ENCODE assay signal across 11 cellular contexts in the genomic region with DNA sequence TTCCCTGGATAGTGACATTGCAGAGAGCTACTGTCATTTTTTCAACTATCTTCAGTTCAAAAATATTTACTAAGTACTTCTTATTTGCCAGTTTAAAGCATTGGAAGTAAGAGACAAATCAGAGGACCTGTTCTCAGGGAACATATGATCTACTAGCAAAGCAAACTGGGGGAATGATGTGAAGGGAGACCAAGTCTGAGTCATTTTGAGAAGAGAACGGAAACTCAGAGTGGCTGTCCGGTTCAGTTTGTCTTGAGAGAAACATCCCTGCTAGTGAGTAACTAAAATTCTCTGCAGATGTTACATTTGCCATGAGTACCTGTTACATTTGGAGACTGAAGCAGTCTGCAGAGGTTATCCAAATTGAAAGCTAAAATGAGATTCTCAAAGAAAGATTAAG.
DNase-seq lines count a peak whose midpoint lies in the region; ATAC-seq and TF ChIP-seq lines count a peak whose summit lies in the region.
"Had no signal": no experiment of that assay in that cellular context is flagged by ENCODE, and none has a peak within 500 bp of the region (broad histone marks: within the 10 kb centered on the region; RNA-seq: fewer than 3 reads in every experiment).

No MANE protein-coding gene starts in this region.

- H3K27ac Mint-ChIP-seq in activated naive CD8-positive, alpha-beta T cell treated with anti-CD3 and anti-CD28 coated beads for 36 hours: peak overlapping the region; percentile 76

- H3K4me3 Mint-ChIP-seq in activated naive CD8-positive, alpha-beta T cell treated with anti-CD3 and anti-CD28 coated beads for 36 hours: peak overlapping the region; percentile 36

- DNase-seq in activated naive CD8-positive, alpha-beta T cell treated with anti-CD3 and anti-CD28 coated beads for 36 hours: peak; percentile 15
- DNase-seq in islet precursor cell: no peak
- DNase-seq in iPS-NIHi7 (ENCODE audit: extremely low spot score): no peak
- DNase-seq in foreskin keratinocyte: no peak
- no peak for DNase-seq in NCI-H1417 treated with DMSO at 0.1 percent for 48 hours (lab: John Stamatoyannopoulos, UW)
- DNase-seq: Kasumi-1, midbrain had no signal

- no peaks in the 10 kb centered on the region for H3K27me3 ChIP-seq in foreskin keratinocyte

- ATAC-seq in GM18499 (IDR thresholded peaks at IDR 0.05; ENCODE audit: insufficient read depth, unreplicated experiment) (peak; percentile 65), GM19455 (IDR thresholded peaks at IDR 0.05; ENCODE audit: unreplicated experiment) (peak; percentile 84), HG03060 (IDR thresholded peaks at IDR 0.05; ENCODE audit: low read depth, unreplicated experiment) (peak; percentile 76), foreskin keratinocyte (no peak)
- ATAC-seq: esophagus mucosa had no signal

- no peaks in the 10 kb centered on the region for H3K27me3 Mint-ChIP-seq in activated naive CD8-positive, alpha-beta T cell treated with anti-CD3 and anti-CD28 coated beads for 36 hours

- peaks cover 8% of the 10 kb centered on the region for H3K9me3 Mint-ChIP-seq in activated naive CD8-positive, alpha-beta T cell treated with anti-CD3 and anti-CD28 coated beads for 36 hours

- peaks cover under 1% of the 10 kb centered on the region for H3K4me1 ChIP-seq in foreskin keratinocyte

- TF ChIP-seq CTCF in foreskin keratinocyte (conservative IDR thresholded peaks at IDR 0.05): no peak

- H3K27ac ChIP-seq in foreskin keratinocyte: no peak overlapping the region

- peaks cover 39% of the 10 kb centered on the region for H3K36me3 Mint-ChIP-seq in activated naive CD8-positive, alpha-beta T cell treated with anti-CD3 and anti-CD28 coated beads for 36 hours

- H3K4me1 Mint-ChIP-seq in activated naive CD8-positive, alpha-beta T cell treated with anti-CD3 and anti-CD28 coated beads for 36 hours: peaks cover 43% of the 10 kb centered on the region
